8 cellular contexts compared by ENCODE assay signal in the genomic region with DNA sequence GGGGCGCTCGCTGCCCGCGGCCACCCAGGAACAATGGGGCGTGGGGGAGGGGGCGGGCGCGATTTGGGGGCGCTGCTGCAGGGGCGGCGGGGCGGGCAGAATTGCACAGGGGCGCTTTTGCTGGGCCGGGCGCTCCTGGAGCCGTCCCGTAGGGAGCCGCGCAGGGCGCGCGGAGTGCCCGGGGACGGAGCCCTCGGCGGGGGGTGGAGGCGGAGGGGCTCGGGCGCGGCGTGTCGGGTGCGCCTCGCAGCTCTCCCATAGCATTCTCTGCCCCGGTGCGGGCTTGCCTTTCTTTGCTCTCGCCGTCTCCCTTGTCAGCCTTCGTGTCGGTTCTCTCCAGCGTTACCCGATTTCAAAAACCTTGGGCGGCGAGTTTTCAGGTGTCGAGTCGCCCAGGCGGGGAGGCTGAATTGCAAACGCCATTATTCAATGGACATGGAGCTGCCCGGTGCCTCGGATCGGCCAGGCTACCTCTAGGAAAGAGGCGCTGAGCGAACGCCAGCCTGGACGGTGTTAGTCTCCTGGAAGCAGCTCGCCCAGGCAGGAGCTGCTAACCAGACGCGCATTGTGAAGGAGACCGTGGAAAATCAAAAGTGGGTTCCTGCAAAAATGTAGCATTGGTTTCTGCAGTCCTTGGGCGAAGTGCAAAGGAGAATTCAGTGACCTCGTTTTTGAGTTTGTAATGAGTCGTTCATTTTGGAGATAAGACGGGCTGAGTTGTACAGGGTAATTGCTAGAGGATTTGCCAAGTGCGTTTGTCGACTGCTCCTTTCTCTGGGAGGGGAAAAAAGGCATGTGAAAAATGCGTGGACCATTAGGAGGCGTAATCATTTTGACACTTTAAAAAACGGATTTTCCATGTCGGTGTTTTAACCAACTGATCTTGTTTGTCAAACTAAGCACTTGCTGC. TPM values are rescaled to one million over a fixed set of nuclear protein-coding genes. Genes with fewer than 3 reads are reported as not detected.
DNase-seq lines count a peak whose midpoint lies in the region; ATAC-seq and TF ChIP-seq lines count a peak whose summit lies in the region.

No MANE protein-coding gene starts in this region.

- peak overlapping the region; percentile 90 for H3K4me3 Mint-ChIP-seq in T-helper 17 cell

- no peaks in the 10 kb centered on the region for H4K20me1 ChIP-seq in mammary epithelial cell (ENCODE audit: insufficient read depth, low read length)

- in situ Hi-C loops in mammary epithelial cell (cut with MboI; ENCODE audit: low sequenced_read_pairs in 2 of 2): no loop called here

- H3K36me3 Mint-ChIP-seq in T-helper 17 cell (ENCODE audit: low read depth): no peaks in the 10 kb centered on the region

- peaks cover 19% of the 10 kb centered on the region for H3K4me1 ChIP-seq in mammary epithelial cell (ENCODE audit: insufficient read depth, low read length)
- H3K4me1 ChIP-seq in spleen: peaks cover 10 to 30% (median 26%) of the 10 kb centered on the region in 6 donors

- no peak for DNase-seq in AG10803 (ENCODE audit: low read depth)
- DNase-seq in T-helper 17 cell: no peak
- peak; percentile 52 for DNase-seq in mammary epithelial cell
- peak; percentile 70 for DNase-seq in islet precursor cell
- peak; percentile 77 for DNase-seq in spleen
- DNase-seq in epidermal melanocyte (ENCODE audit: insufficient read length, low spot score): no peak

- ATAC-seq in GM19351 (IDR thresholded peaks at IDR 0.05; ENCODE audit: unreplicated experiment) (peak; percentile 35), HG03460 (IDR thresholded peaks at IDR 0.05; ENCODE audit: unreplicated experiment) (peak; percentile 36), T-helper 17 cell (peak; percentile 22)

- H3K27ac Mint-ChIP-seq in T-helper 17 cell: peak overlapping the region; percentile 65

- peak overlapping the region; percentile 5 for H3K9ac ChIP-seq in mammary epithelial cell (ENCODE audit: insufficient read depth, low read length)

- peaks cover 18% of the 10 kb centered on the region for H3K4me1 Mint-ChIP-seq in T-helper 17 cell

- peaks cover 21% of the 10 kb centered on the region for H3K27me3 Mint-ChIP-seq in T-helper 17 cell

- dilution Hi-C loops in mammary epithelial cell (cut with HindIII; ENCODE audit: low sequenced_read_pairs): no loop called here

- CTCF ChIA-PET in mammary epithelial cell (lab: Charles Lee; ENCODE audit: low non-redundant PET): no interaction called here

- peaks cover 6% of the 10 kb centered on the region for H3K27me3 ChIP-seq in mammary epithelial cell (ENCODE audit: insufficient read depth, low read length)
- peaks cover 0 to 80% (median 23%) of the 10 kb centered on the region in 7 donors for H3K27me3 ChIP-seq in spleen (replicated peaks in 1 of 7)

- H3K36me3 ChIP-seq in mammary epithelial cell (ENCODE audit: insufficient read depth, low read length) (no peaks in the 10 kb centered on the region), spleen (no peaks in the 10 kb centered on the region)

- BruUV-seq in mammary epithelial cell (replicated peaks; lab: Mats Ljungman, UMichigan): TSS peak; percentile 17

- TF ChIP-seq CTCF in AG10803 (conservative IDR thresholded peaks at IDR 0.05; ENCODE audit: low read length) (no peak), mammary epithelial cell (conservative IDR thresholded peaks at IDR 0.05 in 1 of 2, IDR thresholded peaks at IDR 0.05 in 1 of 2; ENCODE audit: extremely low read depth in 1 of 2, insufficient read depth in 1 of 2, low read depth in 1 of 2, low read length in 2 of 2) (peak in 1 of 2 donors; percentile 15), spleen (IDR thresholded peaks at IDR 0.05 in 8 of 11, conservative IDR thresholded peaks at IDR 0.05 in 3 of 11) (no peak)

- intact Hi-C loops in mammary epithelial cell (cut with micrococcal nuclease): loop anchor here (2.0 to 5.0 kb wide), 4 partner anchors 21 to 127 kb away; no protein-coding TSS in a partner anchor
- intact Hi-C loops in spleen (cut with DNase I; ENCODE audit: low total_unique reads): no loop called here

- TF ChIP-seq POLR2A in spleen (IDR thresholded peaks at IDR 0.05): no peak

- H3K9me3 ChIP-seq in T-helper 17 cell (ENCODE audit: control insufficient read depth, low read length, poor library complexity, severe bottlenecking) (no peaks in the 10 kb centered on the region), mammary epithelial cell (replicated peaks; ENCODE audit: insufficient read depth, low read length) (no peaks in the 10 kb centered on the region), spleen (no peaks in the 10 kb centered on the region)

- H3K79me2 ChIP-seq in mammary epithelial cell (ENCODE audit: insufficient read depth, low read length): peaks cover 7% of the 10 kb centered on the region

- H3K4me2 ChIP-seq in mammary epithelial cell (ENCODE audit: insufficient read depth, low read depth, low read length): peak overlapping the region; percentile 82

- H2AFZ ChIP-seq in mammary epithelial cell (ENCODE audit: low read depth, low read length): peak overlapping the region; percentile 94

- H3K4me3 ChIP-seq in AG10803 (ENCODE audit: low read length) (peak overlapping the region; percentile 26), mammary epithelial cell (replicated peaks in 1 of 3; ENCODE audit: insufficient read depth in 1 of 3, low read depth in 2 of 3, low read length in 3 of 3) (peak overlapping the region; percentile 74 to 84 (median 80)), spleen (peak overlapping the region; percentile 64 to 88 (median 73))

- H3K27ac ChIP-seq in mammary epithelial cell (ENCODE audit: insufficient read depth, low read depth, low read length): no peak overlapping the region
- peak overlapping the region in 5 of 8 donors; percentile 13 to 64 (median 28) for H3K27ac ChIP-seq in spleen

- 3% methylated on average over 20 of the region's 69 CpGs for WGBS in mammary epithelial cell (ENCODE audit: low coverage, missing lambda C conversion rate)
- 1 to 2% (median 1%) methylated on average over 48 to 69 of the region's 69 CpGs for WGBS in spleen, 5 donors

RNA-seq across cellular contexts. Expression of gene CXADR, which starts 0.6 kb away (rescaled TPM):
- total RNA-seq in T-helper 17 cell (1 to 10 TPM in 1 of 2 donors, under 1 TPM in 1; 0.62 to 1.9 TPM), mammary epithelial cell (10 to 100 TPM in 1 of 2 donors, 1 to 10 TPM in 1; 8.6 to 48.0 TPM), spleen (10 to 100 TPM in 1 of 7 donors, 1 to 10 TPM in 6; 1.5 to 10.7 (median 4.8) TPM)
- polyA plus RNA-seq in mammary epithelial cell (10.1 TPM), spleen (under 1 TPM; 0.11 to 0.29 (median 0.29) TPM)
- 21.6 TPM for polyA minus RNA-seq in mammary epithelial cell

Comparison
In these comparisons a context has a peak if more than half of its experiments do, and no peak if none do; other contexts are left out.
1. DNase-seq: peak in mammary epithelial cell (single experiment), islet precursor cell (single experiment) and spleen (single experiment); none in AG10803 (single experiment), T-helper 17 cell (0 of 3) and epidermal melanocyte (single experiment).
2. H3K4me3 ChIP-seq: peak in every context shown above with its lines; median percentile 80 in mammary epithelial cell; 73 in spleen; 26 in AG10803.
3. Peak in every context shown above with its lines, with median percentiles within 50 percentile points of each other: ATAC-seq.